32 cellular contexts compared by ENCODE assay signal in genomic region chr10:3433988-3434387, GRCh38.
"Had no signal": no experiment of that assay in that cellular context is flagged by ENCODE, and none has a peak within 500 bp of the region (broad histone marks: within the 10 kb centered on the region; RNA-seq: fewer than 3 reads in every experiment).

No MANE protein-coding gene starts in this region.

- H3K27ac Mint-ChIP-seq: activated naive CD4-positive, alpha-beta T cell treated with anti-CD3 and anti-CD28 coated beads, Interleukin-2, amount 10 ng/mL, durations not matched to agents 7 days and 5 days; activated naive CD8-positive, alpha-beta T cell treated with anti-CD3 and anti-CD28 coated beads, Interleukin-2, amount 10 ng/mL, durations not matched to agents 7 days and 5 days; brain; naive thymus-derived CD4-positive, alpha-beta T cell; neural progenitor cell; stimulated activated effector memory CD8-positive, alpha-beta T cell treated with anti-CD3 and anti-CD28 coated beads, Interleukin-12 subunit alpha, Interleukin-12 subunit beta, amount 100 ng/mL, for 72 hours; stimulated activated naive CD8-positive, alpha-beta T cell treated with anti-CD3 and anti-CD28 coated beads, Interleukin-15, amount 100 ng/mL, for 72 hours had no signal

- H3K4me3 ChIP-seq: ascending aorta, cardiac muscle cell, colonic mucosa, dorsolateral prefrontal cortex, gastroesophageal sphincter, hepatocyte, neural progenitor cell, right lobe of liver, skin epidermis, thyroid gland, upper lobe of left lung, vagina had no signal

- H3K9ac ChIP-seq: neural progenitor cell had no signal

- FAIRE-seq: TTC549 had no signal

- H3K36me3 ChIP-seq: ascending aorta, cardiac muscle cell, colonic mucosa, gastroesophageal sphincter, neural progenitor cell, right lobe of liver, thyroid gland, upper lobe of left lung, vagina had no signal

- ATAC-seq: gastroesophageal sphincter; left ventricle myocardium superior; naive thymus-derived CD4-positive, alpha-beta T cell; stimulated activated effector memory CD8-positive, alpha-beta T cell treated with anti-CD3 and anti-CD28 coated beads, Interleukin-12 subunit alpha, Interleukin-12 subunit beta, amount 100 ng/mL, for 72 hours; stimulated activated naive CD8-positive, alpha-beta T cell treated with anti-CD3 and anti-CD28 coated beads, Interleukin-15, amount 100 ng/mL, for 72 hours had no signal

- H3K27me3 ChIP-seq: ascending aorta, cardiac muscle cell, colonic mucosa, dorsolateral prefrontal cortex, gastroesophageal sphincter, hepatocyte, neural progenitor cell, right lobe of liver, thyroid gland, upper lobe of left lung, vagina had no signal

- H3K4me1 Mint-ChIP-seq: stimulated activated naive CD8-positive, alpha-beta T cell treated with anti-CD3 and anti-CD28 coated beads, Interleukin-15, amount 100 ng/mL, for 72 hours had no signal

- H3K9me3 ChIP-seq: ascending aorta, colonic mucosa, right lobe of liver, thyroid gland, vagina had no signal

- H3K4me1 ChIP-seq: colonic mucosa, right lobe of liver, upper lobe of left lung, vagina had no signal

- H3K27me3 Mint-ChIP-seq: stimulated activated naive CD8-positive, alpha-beta T cell treated with anti-CD3 and anti-CD28 coated beads, Interleukin-15, amount 100 ng/mL, for 72 hours had no signal

- H2AFZ ChIP-seq: hepatocyte, neural progenitor cell had no signal

- H3K79me2 ChIP-seq: hepatocyte had no signal

- H3K27ac ChIP-seq: ascending aorta, cardiac muscle cell, colonic mucosa, dorsolateral prefrontal cortex, gastroesophageal sphincter, hepatocyte, neural progenitor cell, upper lobe of left lung, vagina, VCaP had no signal

- DNase-seq: activated CD4-positive, alpha-beta T cell treated with anti-CD3 and anti-CD28 coated beads for 4 hours; activated CD4-positive, alpha-beta T cell treated with anti-CD3 and anti-CD28 coated beads, Interleukin-2, amount 50 U/mL, for 4 hours; activated gamma-delta T cell; activated naive CD4-positive, alpha-beta T cell treated with anti-CD3 and anti-CD28 coated beads, Interleukin-2, amount 10 ng/mL, durations not matched to agents 7 days and 5 days; activated naive CD8-positive, alpha-beta T cell treated with anti-CD3 and anti-CD28 coated beads, Interleukin-2, amount 10 ng/mL, durations not matched to agents 7 days and 5 days; activated T-cell treated with anti-CD3 and anti-CD28 coated beads, Interleukin-2, amount 50 U/mL, for 1 hour; cerebellar nuclear complex; colonic mucosa; dorsolateral prefrontal cortex; effector memory CD4-positive, alpha-beta T cell; erythroblast; left ventricle myocardium superior; midbrain; naive thymus-derived CD4-positive, alpha-beta T cell; occipital lobe; right lobe of liver; stimulated activated CD4-positive, alpha-beta T cell treated with anti-CD3 and anti-CD28 coated beads, Interleukin-4, amount 100 ng/mL, for 24 hours; stimulated activated naive CD8-positive, alpha-beta T cell treated with anti-CD3 and anti-CD28 coated beads, Interleukin-15, amount 100 ng/mL, for 72 hours; substantia nigra; thyroid gland had no signal

- H3K4me2 ChIP-seq: hepatocyte, neural progenitor cell had no signal

- H3K4me3 Mint-ChIP-seq: activated naive CD4-positive, alpha-beta T cell treated with anti-CD3 and anti-CD28 coated beads, Interleukin-2, amount 10 ng/mL, durations not matched to agents 7 days and 5 days; activated naive CD8-positive, alpha-beta T cell treated with anti-CD3 and anti-CD28 coated beads, Interleukin-2, amount 10 ng/mL, durations not matched to agents 7 days and 5 days; brain; naive thymus-derived CD4-positive, alpha-beta T cell; neural progenitor cell; stimulated activated effector memory CD8-positive, alpha-beta T cell treated with anti-CD3 and anti-CD28 coated beads, Interleukin-12 subunit alpha, Interleukin-12 subunit beta, amount 100 ng/mL, for 72 hours; stimulated activated naive CD8-positive, alpha-beta T cell treated with anti-CD3 and anti-CD28 coated beads, Interleukin-15, amount 100 ng/mL, for 72 hours had no signal

- H3K36me3 Mint-ChIP-seq: brain; neural progenitor cell; stimulated activated effector memory CD8-positive, alpha-beta T cell treated with anti-CD3 and anti-CD28 coated beads, Interleukin-12 subunit alpha, Interleukin-12 subunit beta, amount 100 ng/mL, for 72 hours had no signal
